In the genomic region with DNA sequence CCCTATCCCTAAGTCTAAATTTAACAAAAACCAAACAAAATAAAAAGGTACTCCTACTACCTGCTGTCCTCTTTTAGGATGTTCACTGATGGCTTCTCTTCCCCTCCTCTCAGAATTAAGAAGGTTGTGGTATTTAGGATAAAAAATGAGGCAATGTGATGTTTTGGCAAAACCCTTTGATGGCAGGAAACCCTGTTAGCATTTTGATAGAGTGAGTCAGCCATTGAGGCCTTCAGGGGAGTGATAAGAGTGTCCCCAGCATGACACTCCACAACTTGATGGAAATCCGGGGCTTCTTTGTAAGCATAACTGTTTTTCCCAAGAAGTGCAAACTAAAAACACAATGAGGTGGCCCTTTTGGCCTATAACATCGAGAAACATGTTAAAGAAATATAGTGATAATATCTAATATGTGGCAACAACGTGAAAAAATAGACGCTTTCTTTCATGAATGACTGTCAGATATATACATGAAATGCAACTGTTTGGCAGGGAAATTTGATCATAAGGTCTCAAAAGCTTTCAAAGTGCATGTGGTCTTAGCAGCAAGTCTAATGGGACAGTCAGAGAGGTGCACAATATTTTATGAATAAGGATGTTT, we compare ENCODE assay signal across 2 cellular contexts.
TF ChIP-seq lines count a peak whose summit lies in the region.

No MANE protein-coding gene starts in this region.

TF ChIP-seq in SK-N-SH, 30 proteins besides CTCF, POLR2A, EP300 and RAD21 (continued from another document):
- TF ChIP-seq RXRA (IDR thresholded peaks at IDR 0.05; ENCODE audit: borderline replicate concordance, low read depth): peak; percentile 19; the same call in 1 of the 2 replicates
- peak; percentile 33; the same call in 1 of the 2 replicates for TF ChIP-seq FOSL2 (IDR thresholded peaks at IDR 0.05; ENCODE audit: borderline replicate concordance, low read depth)
- TF ChIP-seq FOXM1 (IDR thresholded peaks at IDR 0.05; ENCODE audit: low read depth): no peak
- TF ChIP-seq ELF1 (IDR thresholded peaks at IDR 0.05): no peak
- TF ChIP-seq, protein P1, sequence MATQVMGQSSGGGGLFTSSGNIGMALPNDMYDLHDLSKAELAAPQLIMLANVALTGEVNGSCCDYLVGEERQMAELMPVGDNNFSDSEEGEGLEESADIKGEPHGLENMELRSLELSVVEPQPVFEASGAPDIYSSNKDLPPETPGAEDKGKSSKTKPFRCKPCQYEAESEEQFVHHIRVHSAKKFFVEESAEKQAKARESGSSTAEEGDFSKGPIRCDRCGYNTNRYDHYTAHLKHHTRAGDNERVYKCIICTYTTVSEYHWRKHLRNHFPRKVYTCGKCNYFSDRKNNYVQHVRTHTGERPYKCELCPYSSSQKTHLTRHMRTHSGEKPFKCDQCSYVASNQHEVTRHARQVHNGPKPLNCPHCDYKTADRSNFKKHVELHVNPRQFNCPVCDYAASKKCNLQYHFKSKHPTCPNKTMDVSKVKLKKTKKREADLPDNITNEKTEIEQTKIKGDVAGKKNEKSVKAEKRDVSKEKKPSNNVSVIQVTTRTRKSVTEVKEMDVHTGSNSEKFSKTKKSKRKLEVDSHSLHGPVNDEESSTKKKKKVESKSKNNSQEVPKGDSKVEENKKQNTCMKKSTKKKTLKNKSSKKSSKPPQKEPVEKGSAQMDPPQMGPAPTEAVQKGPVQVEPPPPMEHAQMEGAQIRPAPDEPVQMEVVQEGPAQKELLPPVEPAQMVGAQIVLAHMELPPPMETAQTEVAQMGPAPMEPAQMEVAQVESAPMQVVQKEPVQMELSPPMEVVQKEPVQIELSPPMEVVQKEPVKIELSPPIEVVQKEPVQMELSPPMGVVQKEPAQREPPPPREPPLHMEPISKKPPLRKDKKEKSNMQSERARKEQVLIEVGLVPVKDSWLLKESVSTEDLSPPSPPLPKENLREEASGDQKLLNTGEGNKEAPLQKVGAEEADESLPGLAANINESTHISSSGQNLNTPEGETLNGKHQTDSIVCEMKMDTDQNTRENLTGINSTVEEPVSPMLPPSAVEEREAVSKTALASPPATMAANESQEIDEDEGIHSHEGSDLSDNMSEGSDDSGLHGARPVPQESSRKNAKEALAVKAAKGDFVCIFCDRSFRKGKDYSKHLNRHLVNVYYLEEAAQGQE (IDR thresholded peaks at IDR 0.05; ENCODE audit: low read depth, low read length): no peak
- TF ChIP-seq NRF1 (IDR thresholded peaks at IDR 0.05; ENCODE audit: low read depth, low read length): no peak
- no peak for TF ChIP-seq ZBTB33 (IDR thresholded peaks at IDR 0.05; ENCODE audit: borderline replicate concordance, low read depth)
- TF ChIP-seq CHD2 (IDR thresholded peaks at IDR 0.05; ENCODE audit: low read length, partially characterized antibody): no peak
- TF ChIP-seq, protein P2, sequence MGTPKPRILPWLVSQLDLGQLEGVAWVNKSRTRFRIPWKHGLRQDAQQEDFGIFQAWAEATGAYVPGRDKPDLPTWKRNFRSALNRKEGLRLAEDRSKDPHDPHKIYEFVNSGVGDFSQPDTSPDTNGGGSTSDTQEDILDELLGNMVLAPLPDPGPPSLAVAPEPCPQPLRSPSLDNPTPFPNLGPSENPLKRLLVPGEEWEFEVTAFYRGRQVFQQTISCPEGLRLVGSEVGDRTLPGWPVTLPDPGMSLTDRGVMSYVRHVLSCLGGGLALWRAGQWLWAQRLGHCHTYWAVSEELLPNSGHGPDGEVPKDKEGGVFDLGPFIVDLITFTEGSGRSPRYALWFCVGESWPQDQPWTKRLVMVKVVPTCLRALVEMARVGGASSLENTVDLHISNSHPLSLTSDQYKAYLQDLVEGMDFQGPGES (IDR thresholded peaks at IDR 0.05; ENCODE audit: low read depth, low read length): no peak
- TF ChIP-seq YY1 (IDR thresholded peaks at IDR 0.05; ENCODE audit: low read depth): no peak
- TF ChIP-seq PBX3 (IDR thresholded peaks at IDR 0.05): peak; percentile 53
- TF ChIP-seq TCF12 (IDR thresholded peaks at IDR 0.05): peak; percentile 37
- TF ChIP-seq NFIC (IDR thresholded peaks at IDR 0.05; ENCODE audit: borderline replicate concordance): peak; percentile 49
- no peak for TF ChIP-seq MEF2A (IDR thresholded peaks at IDR 0.05; ENCODE audit: borderline replicate concordance, low read depth)
- TF ChIP-seq RFX5 (IDR thresholded peaks at IDR 0.05; ENCODE audit: low read length): no peak
- TF ChIP-seq JUND (IDR thresholded peaks at IDR 0.05): peak; percentile 45; the same call in 1 of the 2 replicates
- TF ChIP-seq USF2 (IDR thresholded peaks at IDR 0.05; ENCODE audit: borderline replicate concordance, low read depth, low read length): no peak
- no peak for TF ChIP-seq GATA2 (CRISPR knock-in tag; IDR thresholded peaks at IDR 0.05)
- TF ChIP-seq MXI1 (IDR thresholded peaks at IDR 0.05; ENCODE audit: low read depth, low read length): no peak
- no peak for TF ChIP-seq SMC3 (IDR thresholded peaks at IDR 0.05; ENCODE audit: low read depth, low read length)
- TF ChIP-seq POLR2AphosphoS5 (IDR thresholded peaks at IDR 0.05; ENCODE audit: low read depth, low read length): no peak
- no peak for TF ChIP-seq FOXJ3 (CRISPR knock-in tag; IDR thresholded peaks at IDR 0.05)

TF ChIP-seq in GM23338, 12 proteins besides CTCF, POLR2A, EP300 and RAD21 (continued from another document):
- TF ChIP-seq, protein P1 (IDR thresholded peaks at IDR 0.05; ENCODE audit: unreplicated experiment): no peak
